Comparison of ENCODE assay signal across 8 cellular contexts in the genomic region with DNA sequence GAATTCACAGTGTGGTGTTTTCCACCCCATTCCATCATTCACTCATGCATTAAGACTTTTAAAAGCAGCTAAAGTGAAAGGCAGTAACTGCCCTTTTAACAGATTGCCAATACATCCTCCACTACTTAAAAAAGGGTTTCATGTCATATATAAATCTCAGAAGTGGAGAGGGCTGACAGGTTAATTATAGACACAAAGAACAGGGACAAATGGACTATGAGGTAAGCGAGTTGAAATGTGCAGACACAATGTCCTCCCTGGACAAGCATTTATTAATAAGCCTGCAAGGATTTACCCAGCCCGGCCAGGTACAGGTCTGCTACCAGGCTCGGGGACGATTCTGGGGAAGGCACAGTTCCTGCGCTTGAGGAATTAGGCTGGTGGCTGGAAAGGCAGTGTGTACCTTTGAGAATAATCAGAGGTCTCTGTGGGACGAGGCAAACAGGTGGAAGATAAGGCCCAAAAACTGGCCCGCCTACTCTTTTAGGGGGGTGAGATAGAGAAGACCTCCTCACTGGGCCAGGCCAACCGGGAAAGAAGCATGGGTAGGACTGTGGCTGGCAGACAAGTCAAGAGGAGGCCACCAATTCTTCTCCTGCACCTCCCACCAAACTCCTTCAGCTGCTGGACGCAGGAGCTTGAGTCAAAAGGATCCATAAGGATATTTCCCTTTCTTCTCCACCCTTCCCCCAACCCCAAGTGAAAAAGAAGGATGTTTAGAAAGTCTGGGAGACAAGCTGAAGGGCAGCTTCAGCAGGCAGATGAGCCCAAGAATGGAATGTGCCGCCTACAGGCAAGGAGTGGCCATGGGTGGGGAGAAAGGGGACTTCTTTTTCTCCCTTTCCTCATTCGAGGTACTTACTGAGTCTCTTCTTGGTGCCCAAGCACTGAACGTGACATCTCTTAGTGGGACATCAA. TPM values are rescaled to one million over a fixed set of nuclear protein-coding genes. Genes with fewer than 3 reads are reported as not detected.
DNase-seq lines count a peak whose midpoint lies in the region; ATAC-seq and TF ChIP-seq lines count a peak whose summit lies in the region.

No MANE protein-coding gene starts in this region.

- H3K27me3 Mint-ChIP-seq in brain: peaks cover 56% of the 10 kb centered on the region

- peak overlapping the region in 2 of 5 experiments; percentile 64 to 74 for H3K27ac Mint-ChIP-seq in brain

- no peaks in the 10 kb centered on the region for H3K36me3 ChIP-seq in urinary bladder (ENCODE audit: insufficient read depth)
- H3K36me3 ChIP-seq in BE2C: no peaks in the 10 kb centered on the region

- H3K36me3 Mint-ChIP-seq in brain: no peaks in the 10 kb centered on the region

- 77% methylated on average over 12 of the region's 12 CpGs for WGBS in urinary bladder

- H3K9me3 ChIP-seq in BE2C: no peaks in the 10 kb centered on the region

- peaks cover 18% of the 10 kb centered on the region for H3K4me1 Mint-ChIP-seq in brain

- peak overlapping the region; percentile 92 for H3K27ac ChIP-seq in urinary bladder (ENCODE audit: low read depth)

- ATAC-seq in left lobe of liver (peak; percentile 27), GM19452 (IDR thresholded peaks at IDR 0.05; ENCODE audit: unreplicated experiment) (no peak), GM18519 (IDR thresholded peaks at IDR 0.05; ENCODE audit: low FRiP score, unreplicated experiment) (no peak)

- peak overlapping the region; percentile 28 to 88 (median 86) for H3K4me3 Mint-ChIP-seq in brain

- H3K27me3 ChIP-seq in BE2C: peaks cover 27% of the 10 kb centered on the region

- peaks cover 0 to 2% (median 0%) of the 10 kb centered on the region in 5 experiments for H3K9me3 Mint-ChIP-seq in brain

- peak; percentile 53 for DNase-seq in GM10266 (ENCODE audit: extremely low spot score)
- DNase-seq in NCI-H146 treated with DMSO at 0.1 percent for 48 hours (lab: John Stamatoyannopoulos, UW; ENCODE audit: unreplicated experiment): peak; percentile 15
- peak; percentile 42 for DNase-seq in left lobe of liver (ENCODE audit: low spot score)
- DNase-seq in BE2C: no peak

- peak overlapping the region; percentile 79 for H3K4me3 ChIP-seq in urinary bladder (ENCODE audit: low read depth, low read length)
- H3K4me3 ChIP-seq in BE2C (ENCODE audit: low read depth, low read length): no peak overlapping the region

- TF ChIP-seq CTCF in GM10266 (IDR thresholded peaks at IDR 0.05; ENCODE audit: control insufficient read depth, insufficient read depth, low read depth, missing control alignments) (peak; percentile 35), brain (conservative IDR thresholded peaks at IDR 0.05) (no peak), BE2C (IDR thresholded peaks at IDR 0.05; ENCODE audit: low read depth, low read length) (no peak)

- H3K4me1 ChIP-seq in urinary bladder (ENCODE audit: insufficient read depth): peaks cover 1% of the 10 kb centered on the region
- no peaks in the 10 kb centered on the region for H3K4me1 ChIP-seq in BE2C

RNA-seq across cellular contexts. Expression of a gene that starts 1.5 kb away (rescaled TPM):
- polyA plus RNA-seq in brain (ENCODE audit: insufficient read depth, low read depth, low replicate concordance) (112 TPM), urinary bladder (217 TPM)
- total RNA-seq in left lobe of liver (67.1 TPM), urinary bladder (24.4 TPM)
- 0.74 TPM for polyA plus RNA-seq in BE2C (2012; ENCODE audit: insufficient read depth, insufficient read length, low read depth)
